Comparison of ENCODE assay signal across 22 cellular contexts in the genomic region with DNA sequence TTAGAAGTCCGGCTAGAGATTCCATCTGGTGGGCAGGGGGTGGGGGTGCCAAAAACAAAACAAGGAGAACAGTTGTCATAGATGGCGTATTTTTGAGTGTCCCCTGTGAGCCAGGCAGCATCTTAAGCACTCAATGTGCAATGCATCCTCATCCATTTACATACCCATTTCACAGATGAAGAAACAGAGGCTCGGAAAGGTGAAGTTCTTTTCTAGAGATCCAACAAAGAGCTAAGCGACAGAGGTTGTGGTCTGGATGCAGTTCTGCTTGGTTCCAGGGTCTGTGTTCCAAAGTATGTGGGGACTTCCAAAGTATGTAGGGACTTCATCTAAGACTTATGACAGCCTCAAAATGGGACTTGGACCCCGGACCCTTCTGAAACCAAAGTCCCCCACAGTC.
DNase-seq lines count a peak whose midpoint lies in the region; ATAC-seq, FAIRE-seq and TF ChIP-seq lines count a peak whose summit lies in the region.
"Had no signal": no experiment of that assay in that cellular context is flagged by ENCODE, and none has a peak within 500 bp of the region (broad histone marks: within the 10 kb centered on the region; RNA-seq: fewer than 3 reads in every experiment).

No MANE protein-coding gene starts in this region.

- H2AK5ac ChIP-seq in neuronal stem cell (ENCODE audit: low read depth, low read length) = no peak overlapping the region

- no peaks in the 10 kb centered on the region for H3K9me1 ChIP-seq in K562 (ENCODE audit: control insufficient read depth, insufficient read depth, low read length)

- no peaks in the 10 kb centered on the region for H3K4me1 ChIP-seq in HepG2 (ENCODE audit: insufficient read depth, low read length)
- H3K4me1 ChIP-seq in right lobe of liver = no peaks in the 10 kb centered on the region
- no peaks in the 10 kb centered on the region for H3K4me1 ChIP-seq in K562 (replicated peaks in 1 of 2; ENCODE audit: control insufficient read depth in 2 of 2, insufficient read depth in 2 of 2, low read length in 2 of 2)
- peaks cover 6 to 9% of the 10 kb centered on the region in 2 donors for H3K4me1 ChIP-seq in neuronal stem cell (ENCODE audit: control insufficient read depth in 2 of 2, insufficient read depth in 1 of 2, low read depth in 1 of 2, low read length in 2 of 2)
- H3K4me1 ChIP-seq: Caco-2 had no signal

- peak overlapping the region; percentile 1 for H2BK5ac ChIP-seq in neuronal stem cell (ENCODE audit: low read length)

- in situ Hi-C loops in HepG2 (cut with HindIII; ENCODE audit: extremely low pct_ligation_motif_present, low pct_unique_long_range_greater_than_20kb) (no loop called here), K562 (cut with MboI) (no loop called here)

- no peaks in the 10 kb centered on the region for H3K79me2 ChIP-seq in HepG2 (ENCODE audit: insufficient read depth, low read length)
- no peaks in the 10 kb centered on the region for H3K79me2 ChIP-seq in K562 (ENCODE audit: control insufficient read depth, insufficient read depth, low read length)

- no peak for DNase-seq in HepG2 (ENCODE audit: low spot score)
- no peak for DNase-seq in right lobe of liver
- DNase-seq in K562 (ENCODE audit: extremely low read depth in 1 of 4, low spot score in 3 of 4) = no peak
- no peak for DNase-seq in neuronal stem cell (ENCODE audit: low spot score)
- DNase-seq in midbrain (lab: John Stamatoyannopoulos, UW) = no peak
- DNase-seq in RWPE1 (ENCODE audit: low spot score) = no peak
- DNase-seq: 8988T; ACHN; BE2C; Caco-2; Calu3; CD4-positive, alpha-beta T cell; CD8-positive, alpha-beta T cell; DMS79 treated with DMSO at 0.1 percent for 48 hours; GF-D8 had no signal

- FAIRE-seq in HepG2 (lab: Jason Lieb, UNC) (no peak), K562 (lab: Jason Lieb, UNC) (no peak)
- FAIRE-seq: A204.1, D721Med, G401.6, GM12891, GM19239 had no signal

- H3K79me1 ChIP-seq in neuronal stem cell (ENCODE audit: low read depth, low read length) = no peaks in the 10 kb centered on the region

- no peak for ATAC-seq in HepG2
- no peak for ATAC-seq in right lobe of liver
- no peak for ATAC-seq in K562
- ATAC-seq: CD8-positive, alpha-beta T cell had no signal

- H3K18ac ChIP-seq in neuronal stem cell (ENCODE audit: low read length) = no peak overlapping the region

- H3K27me3 ChIP-seq in HepG2 (ENCODE audit: control insufficient read depth in 1 of 2, insufficient read depth in 2 of 2, low read length in 2 of 2) = 0 out of 5 replicates have a peak, but pooled peaks cover 0 to 2% of the 10 kb centered on the region in 2 experiments
- no peaks in the 10 kb centered on the region for H3K27me3 ChIP-seq in right lobe of liver
- H3K27me3 ChIP-seq in K562 (ENCODE audit: control insufficient read depth in 2 of 2, insufficient read depth in 2 of 2, low read length in 2 of 2) = peaks cover 0 to 4% of the 10 kb centered on the region in 2 experiments; a peak in 1 of 5 replicates
- no peaks in the 10 kb centered on the region for H3K27me3 ChIP-seq in neuronal stem cell (ENCODE audit: control insufficient read depth in 3 of 3, insufficient read depth in 3 of 3, low read depth in 1 of 3, low read length in 3 of 3)
- H3K27me3 ChIP-seq: BE2C; BLaER1 treated with 17β-estradiol and CSF1 and Interleukin-3, amounts not matched to agents 10 nM and 100 nM had no signal

- no peaks in the 10 kb centered on the region for H3K36me3 ChIP-seq in HepG2 (replicated peaks in 1 of 2; ENCODE audit: control insufficient read depth in 1 of 2, insufficient read depth in 2 of 2, low read length in 2 of 2)
- no peaks in the 10 kb centered on the region for H3K36me3 ChIP-seq in right lobe of liver
- no peaks in the 10 kb centered on the region for H3K36me3 ChIP-seq in K562 (ENCODE audit: control insufficient read depth, insufficient read depth, low read length)
- no peaks in the 10 kb centered on the region for H3K36me3 ChIP-seq in neuronal stem cell (replicated peaks in 1 of 2; ENCODE audit: control insufficient read depth in 2 of 2, insufficient read depth in 2 of 2, low read length in 2 of 2)
- H3K36me3 ChIP-seq: BE2C; BLaER1 treated with 17β-estradiol and CSF1 and Interleukin-3, amounts not matched to agents 10 nM and 100 nM had no signal

- H3K4me2 ChIP-seq in HepG2 (ENCODE audit: low read depth, low read length) (no peak overlapping the region), K562 (ENCODE audit: insufficient read depth, low read length) (no peak overlapping the region), neuronal stem cell (ENCODE audit: insufficient read depth, low read length, poor library complexity, severe bottlenecking) (no peak overlapping the region)

- no peak overlapping the region for H3K23ac ChIP-seq in neuronal stem cell (ENCODE audit: low read depth, low read length, poor library complexity)

- H3K27ac ChIP-seq in HepG2 (ENCODE audit: extremely low read length, insufficient read depth, low read length) (no peak overlapping the region), right lobe of liver (no peak overlapping the region), K562 (ENCODE audit: extremely low read depth, low read depth, low read length) (no peak overlapping the region), neuronal stem cell (replicated peaks; ENCODE audit: low read length) (no peak overlapping the region), RWPE1 (no peak overlapping the region)
- H3K27ac ChIP-seq: BLaER1 treated with 17β-estradiol and CSF1 and Interleukin-3, amounts not matched to agents 10 nM and 100 nM; C4-2B had no signal

- H3K9me3 ChIP-seq in HepG2 (ENCODE audit: low read length) = no peaks in the 10 kb centered on the region
- H3K9me3 ChIP-seq in right lobe of liver = no peaks in the 10 kb centered on the region
- H3K9me3 ChIP-seq in K562 (replicated peaks; ENCODE audit: control insufficient read depth, insufficient read depth, low read depth, low read length) = no peaks in the 10 kb centered on the region
- H3K9me3 ChIP-seq in neuronal stem cell (replicated peaks in 1 of 2; ENCODE audit: control insufficient read depth in 2 of 2, insufficient read depth in 1 of 2, low read depth in 1 of 2, low read length in 2 of 2) = no peaks in the 10 kb centered on the region
- H3K9me3 ChIP-seq: BE2C; BLaER1 treated with 17β-estradiol and CSF1 and Interleukin-3, amounts not matched to agents 10 nM and 100 nM; Caco-2 had no signal

- H3K4me3 ChIP-seq in HepG2 (replicated peaks in 1 of 3; ENCODE audit: insufficient read depth in 1 of 3, low read depth in 2 of 3, low read length in 3 of 3) (no peak overlapping the region), right lobe of liver (no peak overlapping the region), K562 (no peak overlapping the region), neuronal stem cell (ENCODE audit: low read length in 2 of 2) (no peak overlapping the region)
- H3K4me3 ChIP-seq: BLaER1 treated with 17β-estradiol and CSF1 and Interleukin-3, amounts not matched to agents 10 nM and 100 nM had no signal

- POLR2A ChIA-PET in HepG2 (lab: Yijun Ruan, JAX) = no interaction called here
- POLR2A ChIA-PET in K562 (lab: Yijun Ruan, JAX) = no interaction called here
- POLR2A ChIA-PET in RWPE1 (lab: Yijun Ruan, JAX; ENCODE audit: low non-redundant PET) = no interaction called here

- TF ChIP-seq RAD21 in HepG2 (CRISPR knock-in tag; IDR thresholded peaks at IDR 0.05) (no peak), K562 (CRISPR knock-in tag; conservative IDR thresholded peaks at IDR 0.05 in 1 of 2, IDR thresholded peaks at IDR 0.05 in 1 of 2) (no peak)

- no peak overlapping the region for H2BK120ac ChIP-seq in neuronal stem cell (ENCODE audit: low read depth, low read length)

- no peak overlapping the region for H4K8ac ChIP-seq in neuronal stem cell (ENCODE audit: low read depth, low read length)

- CTCF ChIA-PET in HepG2 (lab: Yijun Ruan, JAX; ENCODE audit: low intra/inter-chr PET ratio, low total read pairs) (no interaction called here), K562 (lab: Yijun Ruan, JAX; ENCODE audit: low intra/inter-chr PET ratio) (no interaction called here), RWPE1 (lab: Yijun Ruan, JAX) (no interaction called here)

- no peak overlapping the region for H4K91ac ChIP-seq in neuronal stem cell (ENCODE audit: low read depth, low read length, poor library complexity)

- H3K4ac ChIP-seq in neuronal stem cell (ENCODE audit: low read length) = no peak overlapping the region

- TF ChIP-seq CTCF in HepG2 (CRISPR knock-in tag; IDR thresholded peaks at IDR 0.05) = no peak
- TF ChIP-seq CTCF in right lobe of liver (IDR thresholded peaks at IDR 0.05) = no peak
- no peak for TF ChIP-seq CTCF in K562 (IDR thresholded peaks at IDR 0.05 in 2 of 3, conservative IDR thresholded peaks at IDR 0.05 in 1 of 3; ENCODE audit: insufficient read depth in 2 of 3, low read depth in 1 of 3, low read length in 3 of 3)
- no peak for TF ChIP-seq CTCF in RWPE1 (conservative IDR thresholded peaks at IDR 0.05; ENCODE audit: low read depth)

- H3K9ac ChIP-seq in HepG2 (ENCODE audit: insufficient read depth, low read depth, low read length) = no peak overlapping the region
- H3K9ac ChIP-seq in K562 (ENCODE audit: insufficient read depth in 1 of 2, low read depth in 2 of 2, low read length in 2 of 2) = no peak overlapping the region
- no peak overlapping the region for H3K9ac ChIP-seq in neuronal stem cell (ENCODE audit: low read depth, low read length, poor library complexity)
- H3K9ac ChIP-seq: BLaER1 treated with 17β-estradiol and CSF1 and Interleukin-3, amounts not matched to agents 10 nM and 100 nM had no signal

- TF ChIP-seq EP300 in HepG2 (IDR thresholded peaks at IDR 0.05; ENCODE audit: low read depth in 2 of 2, low read length in 2 of 2) = no peak
- TF ChIP-seq EP300 in HepG2 (CRISPR knock-in tag; IDR thresholded peaks at IDR 0.05; ENCODE audit: borderline replicate concordance) = no peak
- TF ChIP-seq EP300 in K562 (IDR thresholded peaks at IDR 0.05; ENCODE audit: low read length) = no peak

- TF ChIP-seq POLR2A in HepG2 (IDR thresholded peaks at IDR 0.05; ENCODE audit: insufficient read depth in 1 of 2, low read depth in 2 of 2, low read length in 2 of 2) (no peak), right lobe of liver (IDR thresholded peaks at IDR 0.05) (no peak), K562 (conservative IDR thresholded peaks at IDR 0.05) (no peak)

- BruUV-seq in HepG2 (replicated peaks; lab: Mats Ljungman, UMichigan) (no TSS peak), K562 (replicated peaks; lab: Mats Ljungman, UMichigan) (no TSS peak)

- H3K14ac ChIP-seq in neuronal stem cell (ENCODE audit: low read length) = no peak overlapping the region

- intact Hi-C loops in HepG2 (cut with micrococcal nuclease; ENCODE audit: unreplicated experiment) = no loop called here
- intact Hi-C loops in right lobe of liver (cut with DNase I) = no loop called here
- intact Hi-C loops in K562 (cut with micrococcal nuclease) = no loop called here

- H2AFZ ChIP-seq in HepG2 (ENCODE audit: low read length) (no peak overlapping the region), K562 (ENCODE audit: low read depth, low read length) (no peak overlapping the region), neuronal stem cell (ENCODE audit: low read length) (no peak overlapping the region)

- H2BK12ac ChIP-seq in neuronal stem cell (ENCODE audit: low read length) = no peak overlapping the region

- WGBS in HepG2 (ENCODE audit: low lambda C conversion rate) = 45% methylated on average over 5 of the region's 5 CpGs
- WGBS in right lobe of liver (ENCODE audit: insufficient coverage, low coverage, low lambda C conversion rate, missing lambda C conversion rate) = 83% methylated on average over 2 of the region's 5 CpGs
- 0% methylated on average over 5 of the region's 5 CpGs for WGBS in K562 (ENCODE audit: insufficient coverage, low coverage, missing lambda C conversion rate)
- WGBS in neuronal stem cell (ENCODE audit: extremely low coverage in 2 of 2, insufficient read length in 2 of 2, insufficient replicate concordance in 1 of 2), 2 donors = no CpG with 5 or more reads among the region's 5 CpGs

- H2BK15ac ChIP-seq in neuronal stem cell (ENCODE audit: low read length) = no peak overlapping the region

- H4K20me1 ChIP-seq in HepG2 (ENCODE audit: insufficient read depth, low read length) = no peaks in the 10 kb centered on the region
- H4K20me1 ChIP-seq in K562 (replicated peaks; ENCODE audit: control insufficient read depth, insufficient read depth, low read length) = no peaks in the 10 kb centered on the region
- H4K20me1 ChIP-seq: BLaER1 treated with 17β-estradiol and CSF1 and Interleukin-3, amounts not matched to agents 10 nM and 100 nM had no signal
